20 cellular contexts compared by ENCODE assay signal in genomic region chr15:71677766-71678165, GRCh38.
A peak's percentile ranks its signal among the peaks of the same experiment; 100 is the strongest.
DNase-seq lines count a peak whose midpoint lies in the region; ATAC-seq and TF ChIP-seq lines count a peak whose summit lies in the region.
"Had no signal": no experiment of that assay in that cellular context is flagged by ENCODE, and none has a peak within 500 bp of the region (broad histone marks: within the 10 kb centered on the region; RNA-seq: fewer than 3 reads in every experiment).

No MANE protein-coding gene starts in this region.

- peaks cover 11% of the 10 kb centered on the region for H3F3A ChIP-seq in MM.1S (ENCODE audit: insufficient read depth, low read length)

- no peak overlapping the region for H2BK15ac ChIP-seq in H9 (ENCODE audit: low read depth, low read length)

- no peak overlapping the region for H3T11ph ChIP-seq in H9 (ENCODE audit: low read length)

- no peak overlapping the region for H2BK120ac ChIP-seq in H9 (ENCODE audit: low read depth, low read length, poor library complexity, severe bottlenecking)

- no peaks in the 10 kb centered on the region for H3K9me2 ChIP-seq in MM.1S (replicated peaks; ENCODE audit: insufficient read depth, low read length)

- H3K4ac ChIP-seq in H9 (ENCODE audit: low read depth, low read length): no peak overlapping the region

- no peaks in the 10 kb centered on the region for H3K23me2 ChIP-seq in H9 (ENCODE audit: insufficient read length, low read depth, low read length, poor library complexity, severe bottlenecking)

- no peak overlapping the region for H4K91ac ChIP-seq in H9 (ENCODE audit: insufficient read length, low read depth, low read length)

- intact Hi-C loops in dorsolateral prefrontal cortex (cut with DNase I): no loop called here

- no peaks in the 10 kb centered on the region for H3K79me1 ChIP-seq in H9 (ENCODE audit: insufficient read depth, low read depth, low read length, poor library complexity, severe bottlenecking)

- no peak overlapping the region for H4K8ac ChIP-seq in H9 (replicated peaks; ENCODE audit: insufficient read length, low read depth, low read length)

- peak overlapping the region; percentile 41 for H3K4me3 ChIP-seq in MM.1S (ENCODE audit: low read length)
- no peak overlapping the region for H3K4me3 ChIP-seq in dorsolateral prefrontal cortex
- no peak overlapping the region for H3K4me3 ChIP-seq in skeletal muscle satellite cell (ENCODE audit: low read length)
- H3K4me3 ChIP-seq: BLaER1 treated with 17β-estradiol and CSF1 and Interleukin-3, amounts not matched to agents 10 nM and 100 nM; tibial nerve had no signal

- no peak overlapping the region for H2BK5ac ChIP-seq in H9 (ENCODE audit: insufficient read length, low read length)

- H2BK20ac ChIP-seq in H9 (ENCODE audit: low read depth, low read length, poor library complexity, severe bottlenecking): no peak overlapping the region

- H3K79me2 ChIP-seq in MM.1S (ENCODE audit: low read length): no peaks in the 10 kb centered on the region
- H3K79me2 ChIP-seq in H9 (ENCODE audit: insufficient read depth, low read length): no peaks in the 10 kb centered on the region

- no peaks in the 10 kb centered on the region for H3K36me3 ChIP-seq in MM.1S (replicated peaks; ENCODE audit: insufficient read depth, low read length)
- no peaks in the 10 kb centered on the region for H3K36me3 ChIP-seq in skeletal muscle satellite cell (ENCODE audit: insufficient read depth, low read length)
- H3K36me3 ChIP-seq: BLaER1 treated with 17β-estradiol and CSF1 and Interleukin-3, amounts not matched to agents 10 nM and 100 nM; tibial nerve had no signal

- H3K4me1 Mint-ChIP-seq in H9: peaks cover 39 to 50% of the 10 kb centered on the region in 2 experiments

- H2BK12ac ChIP-seq in H9 (ENCODE audit: insufficient read length, low read depth, low read length): no peak overlapping the region

- H3K9me3 Mint-ChIP-seq in H9: no peaks in the 10 kb centered on the region

- H3K4me1 ChIP-seq in MM.1S (ENCODE audit: low read length) (peaks cover 21% of the 10 kb centered on the region), skeletal muscle satellite cell (ENCODE audit: control insufficient read depth, insufficient read depth, low read length) (peaks cover 30% of the 10 kb centered on the region), H9 (ENCODE audit: insufficient read depth, low read length) (peaks cover 12% of the 10 kb centered on the region)

- H3K27ac ChIP-seq in MM.1S (ENCODE audit: low read length) (peak overlapping the region; percentile 63; the same call in 1 of the 2 replicates), dorsolateral prefrontal cortex (peak overlapping the region in 44 of 59 donors; percentile 2 to 84 (median 46)), H9 (ENCODE audit: insufficient read length, low read depth, low read length) (no peak overlapping the region)
- H3K27ac ChIP-seq: BLaER1 treated with 17β-estradiol and CSF1 and Interleukin-3, amounts not matched to agents 10 nM and 100 nM had no signal

- TF ChIP-seq CTCF in MM.1S (IDR thresholded peaks at IDR 0.05; ENCODE audit: low read length) (no peak), dorsolateral prefrontal cortex (IDR thresholded peaks at IDR 0.05 in 54 of 56, conservative IDR thresholded peaks at IDR 0.05 in 2 of 56; ENCODE audit: low read depth in 1 of 56, partially characterized antibody in 56 of 56) (no peak), H9 (conservative IDR thresholded peaks at IDR 0.05) (no peak)

- no peak overlapping the region for H2AK5ac ChIP-seq in H9 (ENCODE audit: insufficient read length, low read length)

- no peaks in the 10 kb centered on the region for H3K27me3 ChIP-seq in MM.1S (replicated peaks; ENCODE audit: insufficient read depth, low read length)
- no peaks in the 10 kb centered on the region for H3K27me3 ChIP-seq in dorsolateral prefrontal cortex
- no peaks in the 10 kb centered on the region for H3K27me3 ChIP-seq in skeletal muscle satellite cell (ENCODE audit: control insufficient read depth, insufficient read depth, low read length)
- H3K27me3 ChIP-seq in H9 (ENCODE audit: insufficient read depth, low read length): no peaks in the 10 kb centered on the region
- H3K27me3 ChIP-seq: BLaER1 treated with 17β-estradiol and CSF1 and Interleukin-3, amounts not matched to agents 10 nM and 100 nM; foreskin keratinocyte; tibial nerve had no signal

- WGBS in H9 (ENCODE audit: extremely low coverage, insufficient read length, low lambda C conversion rate): no CpG with 5 or more reads among the region's 5 CpGs

- ATAC-seq in GM21825 (IDR thresholded peaks at IDR 0.05; ENCODE audit: unreplicated experiment): no peak
- ATAC-seq: activated CD8-positive, alpha-beta T cell treated with anti-CD3 and anti-CD28 coated beads, Interleukin-2, amount 10 ng/mL, durations not matched to agents 7 days and 5 days; Panc1 had no signal

- H2AFZ ChIP-seq in MM.1S (ENCODE audit: low read length) (peak overlapping the region; percentile 63), H9 (ENCODE audit: low read length) (no peak overlapping the region)

- no peak overlapping the region for H3K56ac ChIP-seq in H9 (ENCODE audit: insufficient read length, low read depth, low read length)

- no peaks in the 10 kb centered on the region for H3K9me3 ChIP-seq in MM.1S (replicated peaks; ENCODE audit: insufficient read depth, low read length)
- no peaks in the 10 kb centered on the region for H3K9me3 ChIP-seq in skeletal muscle satellite cell (replicated peaks; ENCODE audit: low read length)
- no peaks in the 10 kb centered on the region for H3K9me3 ChIP-seq in H9 (ENCODE audit: control insufficient read depth, low read depth, low read length)
- H3K9me3 ChIP-seq: BLaER1 treated with 17β-estradiol and CSF1 and Interleukin-3, amounts not matched to agents 10 nM and 100 nM; tibial nerve had no signal

- peak overlapping the region; percentile 25; the same call in 1 of the 2 replicates for H3K9ac ChIP-seq in MM.1S (ENCODE audit: low read length)
- H3K9ac ChIP-seq in skeletal muscle satellite cell (ENCODE audit: low read depth, low read length): no peak overlapping the region
- H3K9ac ChIP-seq in H9 (ENCODE audit: extremely low read depth, insufficient read length, low read length): no peak overlapping the region
- H3K9ac ChIP-seq: BLaER1 treated with 17β-estradiol and CSF1 and Interleukin-3, amounts not matched to agents 10 nM and 100 nM had no signal

- H3K27ac Mint-ChIP-seq in H9: no peak overlapping the region
- H3K27ac Mint-ChIP-seq: activated CD8-positive, alpha-beta T cell treated with anti-CD3 and anti-CD28 coated beads, Interleukin-2, amount 10 ng/mL, durations not matched to agents 7 days and 5 days had no signal

- H3K23ac ChIP-seq in H9 (ENCODE audit: insufficient read length, low read depth, low read length): no peak overlapping the region

- H3K4me3 Mint-ChIP-seq in H9: no peak overlapping the region
- H3K4me3 Mint-ChIP-seq: activated CD8-positive, alpha-beta T cell treated with anti-CD3 and anti-CD28 coated beads, Interleukin-2, amount 10 ng/mL, durations not matched to agents 7 days and 5 days had no signal

- H3K27me3 Mint-ChIP-seq in H9 (ENCODE audit: low read depth): peaks cover 2% of the 10 kb centered on the region; the same call in 1 of the 2 replicates

- H3K18ac ChIP-seq in H9 (ENCODE audit: insufficient read length, low read depth, low read length): no peak overlapping the region

- DNase-seq in NCI-H748 (lab: John Stamatoyannopoulos, UW; ENCODE audit: unreplicated experiment) (peak; percentile 11), NCI-H748 treated with DMSO at 0.1 percent for 48 hours (lab: John Stamatoyannopoulos, UW) (no peak), MM.1S (no peak), dorsolateral prefrontal cortex (no peak), H9 (no peak), NCI-H146 (lab: John Stamatoyannopoulos, UW) (no peak)
- DNase-seq: activated CD8-positive, alpha-beta T cell treated with anti-CD3 and anti-CD28 coated beads, Interleukin-2, amount 10 ng/mL, durations not matched to agents 7 days and 5 days; activated effector memory CD4-positive, alpha-beta T cell treated with Interleukin-2 at 50 U/mL for 16 hours; amniotic stem cell; foreskin keratinocyte; H7; NCI-H1930; NCI-H524 treated with DMSO at 0.1 percent for 48 hours; retina; stimulated activated CD4-positive, alpha-beta T cell treated with anti-CD3 and anti-CD28 coated beads, Interleukin-4, amount 100 ng/mL, for 1 hour had no signal

- H3K14ac ChIP-seq in H9 (ENCODE audit: insufficient read depth, low read length): no peak overlapping the region

- H4K5ac ChIP-seq in H9 (ENCODE audit: insufficient read length, low read depth, low read length): no peak overlapping the region

- no peaks in the 10 kb centered on the region; a peak in 1 of 7 replicates for H3K36me3 Mint-ChIP-seq in H9 (ENCODE audit: insufficient read depth in 1 of 3, low read depth in 3 of 3)

- H3K4me2 ChIP-seq in MM.1S (ENCODE audit: low read depth, low read length) (peak overlapping the region; percentile 78), skeletal muscle satellite cell (ENCODE audit: low read length) (peak overlapping the region; percentile 2), H9 (ENCODE audit: insufficient read depth, insufficient read length, low read length) (no peak overlapping the region)

- no peaks in the 10 kb centered on the region for H4K20me1 ChIP-seq in MM.1S (ENCODE audit: insufficient read depth, low read length)
- no peaks in the 10 kb centered on the region for H4K20me1 ChIP-seq in H9 (ENCODE audit: control insufficient read depth, insufficient read depth, insufficient read length)
- H4K20me1 ChIP-seq: BLaER1 treated with 17β-estradiol and CSF1 and Interleukin-3, amounts not matched to agents 10 nM and 100 nM had no signal
